19 cellular contexts compared by ENCODE assay signal in the genomic region with DNA sequence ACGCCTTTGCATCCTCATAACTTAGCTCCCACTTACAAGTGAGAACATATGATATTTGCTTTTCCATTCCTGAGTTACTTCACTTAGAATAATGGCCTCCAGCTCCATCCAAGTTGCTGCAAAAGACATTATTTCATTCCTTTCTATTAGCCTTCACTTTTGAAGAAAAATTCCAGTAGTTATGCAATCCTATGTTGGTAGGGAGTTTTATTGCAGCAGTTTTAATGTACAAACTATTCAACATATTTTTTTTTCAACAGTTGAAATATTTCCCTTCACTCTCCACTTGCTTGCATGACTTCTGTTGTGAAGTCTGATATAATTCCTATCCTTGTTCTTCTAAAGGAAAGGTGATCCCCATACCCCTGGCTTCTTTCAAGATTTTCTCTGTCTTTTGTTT. TPM values are rescaled to one million over a fixed set of nuclear protein-coding genes. Genes with fewer than 3 reads are reported as not detected.
DNase-seq lines count a peak whose midpoint lies in the region; ATAC-seq and TF ChIP-seq lines count a peak whose summit lies in the region.
"Had no signal": no experiment of that assay in that cellular context is flagged by ENCODE, and none has a peak within 500 bp of the region (broad histone marks: within the 10 kb centered on the region; RNA-seq: fewer than 3 reads in every experiment).

No MANE protein-coding gene starts in this region.

- peaks cover 8 to 31% of the 10 kb centered on the region in 2 donors for H3K27me3 Mint-ChIP-seq in natural killer cell treated with Interleukin-12 subunit alpha and Interleukin-12 subunit beta and Interleukin-15 and Interleukin-18, amount 100 ng/mL, for 72 hours

- H3K27ac ChIP-seq in BLaER1 treated with 17β-estradiol and CSF1 and Interleukin-3, amounts not matched to agents 10 nM and 100 nM = peak overlapping the region in 9 of 11 experiments; percentile 80 to 98 (median 96); a peak in 11 of 22 replicates

- peak; percentile 77 for DNase-seq in adipocyte (ENCODE audit: low read depth)
- DNase-seq in fibroblast of pulmonary artery (ENCODE audit: low read depth) = peak; percentile 40
- DNase-seq in natural killer cell treated with Interleukin-12 subunit alpha and Interleukin-12 subunit beta and Interleukin-15 and Interleukin-18, amount 100 ng/mL, for 72 hours (ENCODE audit: low spot score) = no peak
- no peak for DNase-seq in HEK293T (ENCODE audit: extremely low spot score)
- no peak for DNase-seq in head of caudate nucleus
- DNase-seq: CD4-positive, CD25-positive, alpha-beta regulatory T cell; KG1; NCI-H1105; NCI-H2029 treated with DMSO at 0.1 percent for 48 hours; NCI-H226; NCI-H524; NCI-H774; SIG-M5; T-cell had no signal

- intact Hi-C loops in head of caudate nucleus (cut with DNase I) = no loop called here

- no peaks in the 10 kb centered on the region for H4K20me1 ChIP-seq in BLaER1 treated with 17β-estradiol and CSF1 and Interleukin-3, amounts not matched to agents 10 nM and 100 nM

- peak overlapping the region in 10 of 11 experiments; percentile 84 to 96 (median 94); a peak in 18 of 22 replicates for H3K4me2 ChIP-seq in BLaER1 treated with 17β-estradiol and CSF1 and Interleukin-3, amounts not matched to agents 10 nM and 100 nM

- peaks cover 0 to 22% (median 8%) of the 10 kb centered on the region in 11 experiments; a peak in 13 of 22 replicates for H3K9me3 ChIP-seq in BLaER1 treated with 17β-estradiol and CSF1 and Interleukin-3, amounts not matched to agents 10 nM and 100 nM (replicated peaks in 1 of 11)
- H3K9me3 ChIP-seq in adipocyte (ENCODE audit: control insufficient read depth, low read length) = no peaks in the 10 kb centered on the region

- peaks cover 0 to 24% (median 0%) of the 10 kb centered on the region in 11 experiments; a peak in 3 of 22 replicates for H3K27me3 ChIP-seq in BLaER1 treated with 17β-estradiol and CSF1 and Interleukin-3, amounts not matched to agents 10 nM and 100 nM
- H3K27me3 ChIP-seq in adipocyte (replicated peaks; ENCODE audit: control insufficient read depth, insufficient read depth, low read length) = no peaks in the 10 kb centered on the region

- H3K36me3 Mint-ChIP-seq in natural killer cell treated with Interleukin-12 subunit alpha and Interleukin-12 subunit beta and Interleukin-15 and Interleukin-18, amount 100 ng/mL, for 72 hours = peaks cover 9% of the 10 kb centered on the region
- H3K36me3 Mint-ChIP-seq: CD4-positive, CD25-positive, alpha-beta regulatory T cell; T-cell had no signal

- CTCF ChIA-PET in HEK293T (lab: Yijun Ruan, JAX) = interaction anchor here (0.6 to 1.1 kb wide), 2 partner anchors 17 to 24 kb away, joined by 3 to 4 read pairs; no protein-coding TSS in a partner anchor

- POLR2A ChIA-PET in HEK293T (lab: Yijun Ruan, JAX) = no interaction called here

- no peak overlapping the region for H3K4me3 ChIP-seq in BLaER1 treated with 17β-estradiol and CSF1 and Interleukin-3, amounts not matched to agents 10 nM and 100 nM
- H3K4me3 ChIP-seq in adipocyte (ENCODE audit: low read length) (no peak overlapping the region), fibroblast of pulmonary artery (replicated peaks; ENCODE audit: low read depth, low read length) (no peak overlapping the region)
- H3K4me3 ChIP-seq: GM12878 had no signal

- TF ChIP-seq CTCF in fibroblast of pulmonary artery (IDR thresholded peaks at IDR 0.05; ENCODE audit: low read length, missing control alignments) = no peak

- H3K9ac ChIP-seq in BLaER1 treated with 17β-estradiol and CSF1 and Interleukin-3, amounts not matched to agents 10 nM and 100 nM = no peak overlapping the region
- no peak overlapping the region for H3K9ac ChIP-seq in adipocyte (ENCODE audit: low read length)

- peaks cover 39 to 94% (median 67%) of the 10 kb centered on the region in 10 experiments for H3K4me1 ChIP-seq in BLaER1 treated with 17β-estradiol and CSF1 and Interleukin-3, amounts not matched to agents 10 nM and 100 nM
- H3K4me1 ChIP-seq in adipocyte (ENCODE audit: control insufficient read depth, insufficient read depth, low read length) = peaks cover 21% of the 10 kb centered on the region

- H3K36me3 ChIP-seq in BLaER1 treated with 17β-estradiol and CSF1 and Interleukin-3, amounts not matched to agents 10 nM and 100 nM = 0 out of 22 replicates have a peak, but pooled peaks cover 0 to 4% (median 0%) of the 10 kb centered on the region in 11 experiments
- no peaks in the 10 kb centered on the region for H3K36me3 ChIP-seq in adipocyte (ENCODE audit: control insufficient read depth, insufficient read depth, low read length, severe bottlenecking)

- H3K4me3 Mint-ChIP-seq in natural killer cell treated with Interleukin-12 subunit alpha and Interleukin-12 subunit beta and Interleukin-15 and Interleukin-18, amount 100 ng/mL, for 72 hours = no peak overlapping the region
- H3K4me3 Mint-ChIP-seq: CD4-positive, CD25-positive, alpha-beta regulatory T cell; T-cell had no signal

- H3K4me1 Mint-ChIP-seq in natural killer cell treated with Interleukin-12 subunit alpha and Interleukin-12 subunit beta and Interleukin-15 and Interleukin-18, amount 100 ng/mL, for 72 hours (ENCODE audit: low read depth in 2 of 2) = peaks cover 39 to 49% of the 10 kb centered on the region in 2 donors

- no peaks in the 10 kb centered on the region for H3K9me3 Mint-ChIP-seq in natural killer cell treated with Interleukin-12 subunit alpha and Interleukin-12 subunit beta and Interleukin-15 and Interleukin-18, amount 100 ng/mL, for 72 hours

- H3K27ac Mint-ChIP-seq in natural killer cell treated with Interleukin-12 subunit alpha and Interleukin-12 subunit beta and Interleukin-15 and Interleukin-18, amount 100 ng/mL, for 72 hours = peak overlapping the region in 1 of 2 donors; percentile 50
- H3K27ac Mint-ChIP-seq: CD4-positive, CD25-positive, alpha-beta regulatory T cell; T-cell had no signal

- no peak for ATAC-seq in GM19455 (IDR thresholded peaks at IDR 0.05; ENCODE audit: unreplicated experiment)
- no peak for ATAC-seq in natural killer cell treated with Interleukin-12 subunit alpha and Interleukin-12 subunit beta and Interleukin-15 and Interleukin-18, amount 100 ng/mL, for 72 hours
- ATAC-seq: GM12878, Panc1, T-cell had no signal

TF ChIP-seq in HEK293T, 16 proteins besides CTCF, POLR2A, EP300 and RAD21:
- TF ChIP-seq L3MBTL2 (conservative IDR thresholded peaks at IDR 0.05) (no peak), SUZ12 (IDR thresholded peaks at IDR 0.05) (no peak), FOXA1 (IDR thresholded peaks at IDR 0.05) (no peak)
TF ChIP-seq in HEK293T: peak in this region for 0.

RNA-seq across cellular contexts. Expression of gene ARHGAP22, which starts 27.3 kb away (rescaled TPM):
- 1 to 10 TPM in 1 of 2 donors, under 1 TPM in 1; 0.14 to 1.8 TPM for total RNA-seq in natural killer cell treated with Interleukin-12 subunit alpha and Interleukin-12 subunit beta and Interleukin-15 and Interleukin-18, amount 100 ng/mL, for 72 hours

RNA-seq across cellular contexts. Expression of gene WDFY4, which starts 52.5 kb away (rescaled TPM):
- total RNA-seq in natural killer cell treated with Interleukin-12 subunit alpha and Interleukin-12 subunit beta and Interleukin-15 and Interleukin-18, amount 100 ng/mL, for 72 hours = 1 to 10 TPM in 1 of 2 donors, not detected in 1; 2.0 TPM
- total RNA-seq: H4 had no signal

Comparison
In these comparisons a context has a peak if more than half of its experiments do, and no peak if none do; other contexts are left out.
1. DNase-seq: peak in adipocyte (single experiment) and fibroblast of pulmonary artery (single experiment); none in natural killer cell treated with Interleukin-12 subunit alpha and Interleukin-12 subunit beta and Interleukin-15 and Interleukin-18, amount 100 ng/mL, for 72 hours (single experiment), HEK293T (single experiment) and head of caudate nucleus (0 of 42).